In the genomic region with DNA sequence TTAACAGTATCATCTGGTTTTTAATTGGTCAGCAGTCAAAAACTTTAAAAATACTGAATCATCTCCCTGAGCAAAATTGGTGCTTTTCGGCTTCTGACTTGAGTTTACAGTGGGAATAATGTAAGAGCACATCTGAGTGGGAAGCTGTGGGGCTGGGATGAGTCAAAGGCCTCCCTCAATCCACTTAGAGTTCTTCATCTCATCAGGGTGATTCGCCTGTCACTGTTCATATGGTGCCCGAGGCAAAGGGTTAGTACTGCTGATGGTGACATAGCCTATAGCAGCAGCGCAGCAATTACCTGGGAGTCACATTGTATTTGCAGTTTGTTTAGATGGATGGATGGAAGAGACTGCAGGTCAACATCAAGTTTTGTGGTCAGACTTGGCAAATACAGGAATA, we compare ENCODE assay signal across 1 cellular context.
TF ChIP-seq lines count a peak whose summit lies in the region.

No MANE protein-coding gene starts in this region.

TF ChIP-seq in SK-N-SH treated with all-trans-retinoic acid at 6 μM for 48 hours, 23 proteins besides CTCF, POLR2A, EP300 and RAD21 (continued from another document):
- no peak for TF ChIP-seq ESRRG (CRISPR knock-in tag; IDR thresholded peaks at IDR 0.05)
- TF ChIP-seq TOX (CRISPR knock-in tag; IDR thresholded peaks at IDR 0.05; ENCODE audit: borderline replicate concordance): no peak
- TF ChIP-seq ARNTL (CRISPR knock-in tag; IDR thresholded peaks at IDR 0.05; ENCODE audit: borderline replicate concordance, low read depth): no peak
- no peak for TF ChIP-seq CSDC2 (CRISPR knock-in tag; IDR thresholded peaks at IDR 0.05)
- no peak for TF ChIP-seq RARB (CRISPR knock-in tag; IDR thresholded peaks at IDR 0.05)
- TF ChIP-seq, protein P1, sequence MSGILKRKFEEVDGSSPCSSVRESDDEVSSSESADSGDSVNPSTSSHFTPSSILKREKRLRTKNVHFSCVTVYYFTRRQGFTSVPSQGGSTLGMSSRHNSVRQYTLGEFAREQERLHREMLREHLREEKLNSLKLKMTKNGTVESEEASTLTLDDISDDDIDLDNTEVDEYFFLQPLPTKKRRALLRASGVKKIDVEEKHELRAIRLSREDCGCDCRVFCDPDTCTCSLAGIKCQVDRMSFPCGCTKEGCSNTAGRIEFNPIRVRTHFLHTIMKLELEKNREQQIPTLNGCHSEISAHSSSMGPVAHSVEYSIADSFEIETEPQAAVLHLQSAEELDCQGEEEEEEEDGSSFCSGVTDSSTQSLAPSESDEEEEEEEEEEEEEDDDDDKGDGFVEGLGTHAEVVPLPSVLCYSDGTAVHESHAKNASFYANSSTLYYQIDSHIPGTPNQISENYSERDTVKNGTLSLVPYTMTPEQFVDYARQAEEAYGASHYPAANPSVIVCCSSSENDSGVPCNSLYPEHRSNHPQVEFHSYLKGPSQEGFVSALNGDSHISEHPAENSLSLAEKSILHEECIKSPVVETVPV (CRISPR knock-in tag; IDR thresholded peaks at IDR 0.05): no peak
- no peak for TF ChIP-seq ZFP3 (CRISPR knock-in tag; IDR thresholded peaks at IDR 0.05)
